ENCODE assay signal across 22 cellular contexts in genomic region chr5:39942606-39943005, GRCh38.
"Had no signal": no experiment of that assay in that cellular context is flagged by ENCODE, and none has a peak within 500 bp of the region (broad histone marks: within the 10 kb centered on the region; RNA-seq: fewer than 3 reads in every experiment).

No MANE protein-coding gene starts in this region.

- H3K4me3 ChIP-seq: K562 had no signal

- ATAC-seq: K562 had no signal

- FAIRE-seq: HTR-8/SVneo, K562 had no signal

- H3K4me2 ChIP-seq: KMS-11, SK-N-SH had no signal

- H3K9me3 ChIP-seq: SK-N-SH had no signal

- DNase-seq: Kasumi-1, MM.1S, NCI-H1048, NCI-H1105 treated with DMSO at 0.1 percent for 48 hours, NCI-H1417 treated with DMSO at 0.1 percent for 48 hours, NCI-H146, NCI-H1694 treated with DMSO at 0.1 percent for 48 hours, NCI-H1930, NCI-H2081, NCI-H2107, NCI-H2227 treated with DMSO at 0.1 percent for 48 hours, NCI-H524, NCI-H526 treated with DMSO at 0.1 percent for 48 hours, NCI-H774, SHP77, SK-N-SH, SW 1271 had no signal

- H3K27ac ChIP-seq: HL-60, KMS-11, RWPE1 had no signal
